In genomic region chr11:92382311-92382710, GRCh38 we compare ENCODE assay signal across 30 cellular contexts.
"Had no signal": no experiment of that assay in that cellular context is flagged by ENCODE, and none has a peak within 500 bp of the region (broad histone marks: within the 10 kb centered on the region; RNA-seq: fewer than 3 reads in every experiment).

No MANE protein-coding gene starts in this region.

- H3K27ac ChIP-seq: cardiac muscle cell, PC-9, SJCRH30, SK-N-MC, WERI-Rb-1 had no signal

- H3K4me1 Mint-ChIP-seq: activated CD4-positive, alpha-beta T cell treated with anti-CD3 and anti-CD28 coated beads, Interleukin-2, amount 10 ng/mL, durations not matched to agents 24 days and 14 days; activated naive CD8-positive, alpha-beta T cell treated with anti-CD3 and anti-CD28 coated beads for 36 hours; activated T-helper 17 cell treated with anti-CD3 and anti-CD28 coated beads, Interleukin-2, amount 50 U/mL, for 72 hours; central memory CD8-positive, alpha-beta T cell had no signal

- H3K27ac Mint-ChIP-seq: activated CD4-positive, alpha-beta T cell treated with anti-CD3 and anti-CD28 coated beads, Interleukin-2, amount 10 ng/mL, durations not matched to agents 24 days and 14 days; activated CD8-positive, alpha-beta T cell treated with anti-CD3 and anti-CD28 coated beads for 36 hours; activated naive CD8-positive, alpha-beta T cell treated with anti-CD3 and anti-CD28 coated beads for 36 hours; activated T-cell treated with anti-CD3 and anti-CD28 coated beads, Interleukin-2, amount 50 U/mL, for 72 hours; activated T-helper 17 cell treated with anti-CD3 and anti-CD28 coated beads, Interleukin-2, amount 50 U/mL, for 72 hours had no signal

- H3K36me3 ChIP-seq: cardiac muscle cell, SJCRH30, WERI-Rb-1 had no signal

- FAIRE-seq: K562, RCC 7860 had no signal

- H3K36me3 Mint-ChIP-seq: activated naive CD8-positive, alpha-beta T cell treated with anti-CD3 and anti-CD28 coated beads for 36 hours had no signal

- H3K4me3 Mint-ChIP-seq: activated CD4-positive, alpha-beta T cell treated with anti-CD3 and anti-CD28 coated beads, Interleukin-2, amount 10 ng/mL, durations not matched to agents 24 days and 14 days; activated CD8-positive, alpha-beta T cell treated with anti-CD3 and anti-CD28 coated beads for 36 hours; activated naive CD8-positive, alpha-beta T cell treated with anti-CD3 and anti-CD28 coated beads for 36 hours; activated T-cell treated with anti-CD3 and anti-CD28 coated beads, Interleukin-2, amount 50 U/mL, for 72 hours; activated T-helper 17 cell treated with anti-CD3 and anti-CD28 coated beads, Interleukin-2, amount 50 U/mL, for 72 hours; central memory CD8-positive, alpha-beta T cell had no signal

- H3K27me3 ChIP-seq: cardiac muscle cell, SJCRH30 had no signal

- ATAC-seq: activated CD8-positive, alpha-beta T cell treated with anti-CD3 and anti-CD28 coated beads for 36 hours; activated T-cell treated with anti-CD3 and anti-CD28 coated beads, Interleukin-2, amount 50 U/mL, for 72 hours; activated T-helper 17 cell treated with anti-CD3 and anti-CD28 coated beads, Interleukin-2, amount 50 U/mL, for 72 hours; K562 had no signal

- H3K9me3 Mint-ChIP-seq: activated CD4-positive, alpha-beta T cell treated with anti-CD3 and anti-CD28 coated beads, Interleukin-2, amount 10 ng/mL, durations not matched to agents 24 days and 14 days; activated naive CD8-positive, alpha-beta T cell treated with anti-CD3 and anti-CD28 coated beads for 36 hours had no signal

- H3K4me3 ChIP-seq: cardiac muscle cell, K562, PC-9, SJCRH30, SK-N-MC had no signal

- DNase-seq: activated CD4-positive, alpha-beta T cell treated with anti-CD3 and anti-CD28 coated beads, Interleukin-2, amount 10 ng/mL, durations not matched to agents 24 days and 14 days; activated CD4-positive, alpha-beta T cell treated with anti-CD3 and anti-CD28 coated beads, Interleukin-2, amount 50 U/mL, for 4 hours; activated CD8-positive, alpha-beta T cell treated with anti-CD3 and anti-CD28 coated beads for 36 hours; activated effector memory CD4-positive, alpha-beta T cell treated with anti-CD3 and anti-CD28 coated beads, Interleukin-2, amount 50 U/mL, for 16 hours; activated naive CD4-positive, alpha-beta T cell; activated naive CD4-positive, alpha-beta T cell treated with anti-CD3 and anti-CD28 coated beads, Interleukin-2, amount 50 U/mL, for 16 hours; activated naive CD8-positive, alpha-beta T cell treated with anti-CD3 and anti-CD28 coated beads for 36 hours; activated T-cell treated with anti-CD3 and anti-CD28 coated beads, Interleukin-2, amount 50 U/mL, for 1 hour; activated T-cell treated with anti-CD3 and anti-CD28 coated beads, Interleukin-2, amount 50 U/mL, for 72 hours; amniotic stem cell; aorta; NCI-H1105; NCI-H1417 treated with DMSO at 0.1 percent for 48 hours; NCI-H187 treated with DMSO at 0.1 percent for 48 hours; NCI-H2081; NCI-H2171 treated with DMSO at 0.1 percent for 48 hours; NCI-H2227 treated with DMSO at 0.1 percent for 48 hours; NCI-H446; NCI-H510A treated with DMSO at 0.1 percent for 48 hours; PC-9; Right ventricle myocardium superior; SJCRH30; T1000; WERI-Rb-1 had no signal

- H3K27me3 Mint-ChIP-seq: activated CD4-positive, alpha-beta T cell treated with anti-CD3 and anti-CD28 coated beads, Interleukin-2, amount 10 ng/mL, durations not matched to agents 24 days and 14 days; activated CD8-positive, alpha-beta T cell treated with anti-CD3 and anti-CD28 coated beads for 36 hours; activated T-helper 17 cell treated with anti-CD3 and anti-CD28 coated beads, Interleukin-2, amount 50 U/mL, for 72 hours; central memory CD8-positive, alpha-beta T cell had no signal

- H3K9me3 ChIP-seq: SJCRH30 had no signal
